8 cellular contexts compared by ENCODE assay signal in genomic region chr22:29072979-29073617, GRCh38. TPM values are rescaled to one million over a fixed set of nuclear protein-coding genes. Genes with fewer than 3 reads are reported as not detected.
DNase-seq lines count a peak whose midpoint lies in the region; ATAC-seq, FAIRE-seq and TF ChIP-seq lines count a peak whose summit lies in the region.

Gene KREMEN1, plus strand, starts transcription at chr22:29073035. Its CDS starts 96 bp downstream, at chr22:29073131.

- H3K36me3 ChIP-seq in K562 (ENCODE audit: control insufficient read depth, insufficient read depth, low read length) (no peaks in the 10 kb centered on the region), suprapubic skin (no peaks in the 10 kb centered on the region)

- FAIRE-seq in K562 (lab: Jason Lieb, UNC) = no peak

- BruUV-seq in K562 (replicated peaks; lab: Mats Ljungman, UMichigan) = no TSS peak

- H3K9me1 ChIP-seq in K562 (ENCODE audit: control insufficient read depth, insufficient read depth, low read length) = no peaks in the 10 kb centered on the region

- H3K4me3 Mint-ChIP-seq in activated T-cell treated with anti-CD3 and anti-CD28 coated beads, Interleukin-2, amount 50 U/mL, for 72 hours = peak within 1 kb of the TSS; percentile 74 to 84

- POLR2A ChIA-PET in K562 (lab: Yijun Ruan, JAX) = interaction anchor here (0.6 to 1.3 kb wide), 3 partner anchors 19 to 164 kb away, joined by 3 read pairs; no protein-coding TSS in a partner anchor

- H3K79me2 ChIP-seq in K562 (ENCODE audit: control insufficient read depth, insufficient read depth, low read length) = no peaks in the 10 kb centered on the region

- TF ChIP-seq EP300 in K562 (IDR thresholded peaks at IDR 0.05; ENCODE audit: low read length) (no peak), suprapubic skin (IDR thresholded peaks at IDR 0.05) (no peak)

- peak within 1 kb of the TSS; percentile 57 for H3K4me2 ChIP-seq in K562 (ENCODE audit: insufficient read depth, low read length)

- no peaks in the 10 kb centered on the region for H3K27me3 ChIP-seq in K562 (ENCODE audit: control insufficient read depth in 2 of 2, insufficient read depth in 2 of 2, low read length in 2 of 2)
- no peaks in the 10 kb centered on the region for H3K27me3 ChIP-seq in suprapubic skin

- H3K4me3 ChIP-seq in K562 = peak within 1 kb of the TSS; percentile 51
- H3K4me3 ChIP-seq in suprapubic skin = peak within 1 kb of the TSS; percentile 93

- H3K4me1 Mint-ChIP-seq in activated T-cell treated with anti-CD3 and anti-CD28 coated beads, Interleukin-2, amount 50 U/mL, for 72 hours (ENCODE audit: low read depth) = peaks cover 25% of the 10 kb centered on the region

- H3K27me3 Mint-ChIP-seq in activated T-cell treated with anti-CD3 and anti-CD28 coated beads, Interleukin-2, amount 50 U/mL, for 72 hours (ENCODE audit: low read depth) = peaks cover 57% of the 10 kb centered on the region

- H3K9me3 ChIP-seq in K562 (replicated peaks; ENCODE audit: control insufficient read depth, insufficient read depth, low read depth, low read length) (no peaks in the 10 kb centered on the region), suprapubic skin (no peaks in the 10 kb centered on the region)

- peak within 1 kb of the TSS; percentile 41 to 91; a peak in 3 of 4 replicates for H3K9ac ChIP-seq in K562 (ENCODE audit: insufficient read depth in 1 of 2, low read depth in 2 of 2, low read length in 2 of 2)

- peak; percentile 3 to 15 for ATAC-seq in activated T-cell treated with anti-CD3 and anti-CD28 coated beads, Interleukin-2, amount 50 U/mL, for 72 hours (replicated peaks in 1 of 2)
- ATAC-seq in K562 (no peak), left lobe of liver (no peak)

- TF ChIP-seq CTCF in K562 (IDR thresholded peaks at IDR 0.05 in 2 of 3, conservative IDR thresholded peaks at IDR 0.05 in 1 of 3; ENCODE audit: insufficient read depth in 2 of 3, low read depth in 1 of 3, low read length in 3 of 3) (no peak), suprapubic skin (IDR thresholded peaks at IDR 0.05) (no peak)

- TF ChIP-seq POLR2A in K562 (conservative IDR thresholded peaks at IDR 0.05) = no peak
- peak in 1 of 2 donors; percentile 25 for TF ChIP-seq POLR2A in suprapubic skin (IDR thresholded peaks at IDR 0.05)

- H3K27ac Mint-ChIP-seq in activated T-cell treated with anti-CD3 and anti-CD28 coated beads, Interleukin-2, amount 50 U/mL, for 72 hours = no peak within 1 kb of the TSS

- intact Hi-C loops in K562 (cut with micrococcal nuclease) = no loop called here

- H3K36me3 Mint-ChIP-seq in activated T-cell treated with anti-CD3 and anti-CD28 coated beads, Interleukin-2, amount 50 U/mL, for 72 hours (ENCODE audit: insufficient read depth in 2 of 2) = no peaks in the 10 kb centered on the region

- TF ChIP-seq RAD21 in K562 (CRISPR knock-in tag; conservative IDR thresholded peaks at IDR 0.05 in 1 of 2, IDR thresholded peaks at IDR 0.05 in 1 of 2) = no peak

- no peaks in the 10 kb centered on the region for H4K20me1 ChIP-seq in K562 (replicated peaks; ENCODE audit: control insufficient read depth, insufficient read depth, low read length)

- no peaks in the 10 kb centered on the region for H3K9me3 Mint-ChIP-seq in activated T-cell treated with anti-CD3 and anti-CD28 coated beads, Interleukin-2, amount 50 U/mL, for 72 hours

- DNase-seq in activated T-cell treated with anti-CD3 and anti-CD28 coated beads, Interleukin-2, amount 50 U/mL, for 72 hours = peak in 1 of 2 donors; percentile 13
- DNase-seq in activated T-cell treated with anti-CD3 and anti-CD28 coated beads for 4 hours = no peak
- no peak for DNase-seq in K562 (ENCODE audit: extremely low read depth in 1 of 4, low spot score in 3 of 4)
- DNase-seq in left lobe of liver (ENCODE audit: low spot score) = peak; percentile 58
- no peak for DNase-seq in suprapubic skin (ENCODE audit: low spot score in 2 of 2)
- DNase-seq in superior temporal gyrus (ENCODE audit: extremely low spot score) = no peak
- DNase-seq in NCI-H2196 (lab: John Stamatoyannopoulos, UW; ENCODE audit: unreplicated experiment) = no peak
- no peak for DNase-seq in cortex of kidney (lab: John Stamatoyannopoulos, UW)

- in situ Hi-C loops in K562 (cut with MboI) = no loop called here

- peaks cover 4 to 34% of the 10 kb centered on the region in 2 experiments; a peak in 4 of 5 replicates for H3K4me1 ChIP-seq in K562 (replicated peaks in 1 of 2; ENCODE audit: control insufficient read depth in 2 of 2, insufficient read depth in 2 of 2, low read length in 2 of 2)
- peaks cover 61% of the 10 kb centered on the region for H3K4me1 ChIP-seq in suprapubic skin

- H3K27ac ChIP-seq in K562 (ENCODE audit: extremely low read depth, low read depth, low read length) (peak within 1 kb of the TSS; percentile 66), suprapubic skin (peak within 1 kb of the TSS; percentile 94)

- 30% methylated on average over 4 of the region's 76 CpGs for WGBS in K562 (ENCODE audit: insufficient coverage, low coverage, missing lambda C conversion rate)
- 2% methylated on average over 19 of the region's 76 CpGs for WGBS in suprapubic skin

- peak within 1 kb of the TSS; percentile 81 for H2AFZ ChIP-seq in K562 (ENCODE audit: low read depth, low read length)

- CTCF ChIA-PET in K562 (lab: Yijun Ruan, JAX; ENCODE audit: low intra/inter-chr PET ratio) = no interaction called here

TF ChIP-seq in K562, 482 proteins besides CTCF, POLR2A, EP300 and RAD21 (continues in another document):
- no peak for TF ChIP-seq HNRNPL (IDR thresholded peaks at IDR 0.05; ENCODE audit: low read depth, low read length)
- TF ChIP-seq MAFG (tag; conservative IDR thresholded peaks at IDR 0.05) = no peak
- peak; percentile 41; the same call in 1 of the 2 replicates for TF ChIP-seq RBFOX2 (IDR thresholded peaks at IDR 0.05; ENCODE audit: low read depth, low read length)
- no peak for TF ChIP-seq XRCC3 (IDR thresholded peaks at IDR 0.05)
- no peak for TF ChIP-seq ZC3H8 (IDR thresholded peaks at IDR 0.05)
- no peak for TF ChIP-seq SIX5 (IDR thresholded peaks at IDR 0.05; ENCODE audit: borderline replicate concordance in 1 of 2, insufficient read depth in 1 of 2, low read depth in 1 of 2, low read length in 2 of 2)
- TF ChIP-seq DACH1 (IDR thresholded peaks at IDR 0.05; ENCODE audit: partially characterized antibody) = no peak
- no peak for TF ChIP-seq TEAD1 (CRISPR knock-in tag; IDR thresholded peaks at IDR 0.05)
- TF ChIP-seq ZFX (CRISPR knock-in tag; IDR thresholded peaks at IDR 0.05) = peak; percentile 20; the same call in 1 of the 2 replicates
- TF ChIP-seq PHF21A (IDR thresholded peaks at IDR 0.05; ENCODE audit: borderline replicate concordance, low read depth) = no peak
- peak; percentile 53 for TF ChIP-seq POLR2G (IDR thresholded peaks at IDR 0.05; ENCODE audit: low read depth, low read length)
- TF ChIP-seq ZNF311 (CRISPR knock-in tag; IDR thresholded peaks at IDR 0.05) = no peak
- no peak for TF ChIP-seq RBBP5 (IDR thresholded peaks at IDR 0.05; ENCODE audit: borderline replicate concordance, insufficient read depth, low read length, poor library complexity, severe bottlenecking)
- no peak for TF ChIP-seq ZNF280A (IDR thresholded peaks at IDR 0.05; ENCODE audit: low read depth, partially characterized antibody)
- TF ChIP-seq CGGBP1 (CRISPR knock-in tag; IDR thresholded peaks at IDR 0.05) = no peak

RNA-seq across cellular contexts. Expression of gene KREMEN1, which starts in this region (rescaled TPM):
- under 1 TPM; 0.09 to 0.53 TPM for total RNA-seq in activated T-cell treated with anti-CD3 and anti-CD28 coated beads, Interleukin-2, amount 50 U/mL, for 72 hours
- 3.6 and 5.0 TPM in 2 replicates for total RNA-seq in K562 (2011; cell fraction: chromatin; rRNA removed; ENCODE audit: low replicate concordance)
- total RNA-seq in K562 (2011; cell fraction: nucleolus; rRNA removed) = 4.2 and 4.5 TPM in 2 replicates
- 5.6 and 6.4 TPM in 2 replicates for total RNA-seq in K562 (2011; cell fraction: nucleoplasm; rRNA removed)
- 3.8 and 5.1 TPM in 2 replicates for total RNA-seq in K562 (2014; rRNA removed)
- total RNA-seq in K562 (2014; rRNA removed; fragmentation: Illumina TruSeq; extraction: Trizol) = 3.8 and 4.3 TPM in 2 replicates
- total RNA-seq in K562 (2015; rRNA removed; fragmentation: Illumina TruSeq; extraction: Trizol) = 5.0 and 6.1 TPM in 2 replicates
- 8.8 and 11.5 TPM in 2 replicates for total RNA-seq in K562 (2021)
- 2.2 and 3.2 TPM in 2 replicates for polyA plus RNA-seq in K562 (2011; rRNA removed)
- 3.2 and 6.4 TPM in 2 replicates for polyA plus RNA-seq in K562 (2011; cell fraction: cytosol; rRNA removed)
- 1.1 and 3.0 TPM in 2 replicates for polyA plus RNA-seq in K562 (2011; cell fraction: nucleus; rRNA removed)
- polyA plus RNA-seq in K562 (2012) = 6.8 and 12.0 TPM in 2 replicates
- polyA plus RNA-seq in K562 (2014; fragmentation: Illumina TruSeq; extraction: Trizol) = 8.9 and 10.1 TPM in 2 replicates
- polyA plus RNA-seq in K562 (2014; fragmentation: Nextera tagmentation; extraction: Ambion mirVana) = 1 to 10 TPM in 1 of 2 experiments, under 1 TPM in 1; 0.69 to 1.3 TPM
- 4.5 and 4.9 TPM in 2 replicates for polyA plus RNA-seq in K562 (2014; rRNA removed)
- polyA minus RNA-seq in K562 (2011; rRNA and poly(A)+ RNA removed) = 1.3 and 2.4 TPM in 2 replicates
- 2.7 and 4.5 TPM in 2 replicates for polyA minus RNA-seq in K562 (2011; cell fraction: cytosol; rRNA and poly(A)+ RNA removed)
- polyA minus RNA-seq in K562 (2011; cell fraction: nucleus; rRNA and poly(A)+ RNA removed) = 0.33 and 0.54 TPM in 2 replicates
- total RNA-seq in left lobe of liver = 4.9 TPM
- 10 to 100 TPM; 51.6 to 71.1 (median 60.9) TPM for total RNA-seq in suprapubic skin

Comparison
In these comparisons a context has a peak if more than half of its experiments do, and no peak if none do; other contexts are left out.
1. Peak in ATAC-seq in activated T-cell treated with anti-CD3 and anti-CD28 coated beads, Interleukin-2, amount 50 U/mL, for 72 hours; RNA of the gene not detected or under 1 TPM.